8 cellular contexts compared by ENCODE assay signal in the genomic region with DNA sequence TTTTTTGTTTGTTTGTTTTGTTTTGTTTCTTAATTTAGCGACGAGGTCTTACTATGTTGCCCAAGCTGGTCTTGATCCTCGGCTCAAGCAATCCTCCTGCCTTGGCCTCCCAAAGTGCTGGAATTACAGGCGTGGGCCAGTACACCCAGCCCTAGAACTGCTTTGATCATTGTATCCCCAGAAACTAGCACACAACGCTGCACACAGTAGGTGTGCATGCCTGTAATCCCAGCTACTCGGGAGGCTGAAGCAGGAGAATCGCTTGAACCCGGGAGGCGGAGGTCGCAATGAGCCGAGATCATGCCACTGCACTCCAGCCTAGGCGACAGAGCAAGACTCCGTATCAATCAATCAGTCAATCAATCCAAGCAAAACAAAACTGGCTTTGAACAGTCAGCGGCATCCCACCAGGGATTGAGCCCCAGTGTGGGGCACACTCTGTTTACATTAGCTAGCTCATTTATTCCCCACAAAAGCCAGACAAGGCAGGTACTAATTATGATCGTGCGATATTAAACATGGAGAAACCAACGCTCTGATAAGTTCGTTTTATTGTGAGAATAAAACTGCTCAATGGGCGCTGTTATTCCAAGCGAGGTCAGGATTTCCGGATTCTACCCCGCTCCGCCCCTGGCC. TPM values are rescaled to one million over a fixed set of nuclear protein-coding genes. Genes with fewer than 3 reads are reported as not detected.
DNase-seq lines count a peak whose midpoint lies in the region; ATAC-seq and TF ChIP-seq lines count a peak whose summit lies in the region.

No MANE protein-coding gene starts in this region.

- H3K9me3 ChIP-seq in BLaER1 treated with 17β-estradiol and CSF1 and Interleukin-3, amounts not matched to agents 10 nM and 100 nM (replicated peaks in 1 of 11): no peaks in the 10 kb centered on the region
- H3K9me3 ChIP-seq in HCT116 (ENCODE audit: control insufficient read depth in 1 of 2, insufficient read depth in 1 of 2, low read depth in 1 of 2, low read length in 2 of 2) (no peaks in the 10 kb centered on the region), iPS-18a (ENCODE audit: control insufficient read depth, low read depth, low read length) (no peaks in the 10 kb centered on the region), suprapubic skin (no peaks in the 10 kb centered on the region)

- H3K4me1 Mint-ChIP-seq in activated T-helper 1 cell treated with anti-CD3 and anti-CD28 coated beads, Interleukin-12 subunit alpha, Interleukin-12 subunit beta, Interleukin-2, Interleukin-4 antibody, amounts not matched to agents 30 ng/mL and 10 ng/mL and 1 ng/mL, durations not matched to agents 14 hours and 24 hours and 36 hours (ENCODE audit: low read depth): peaks cover 22% of the 10 kb centered on the region

- peak overlapping the region; percentile 68 to 91 (median 77) for H3K4me2 ChIP-seq in BLaER1 treated with 17β-estradiol and CSF1 and Interleukin-3, amounts not matched to agents 10 nM and 100 nM
- H3K4me2 ChIP-seq in HCT116 (ENCODE audit: low read length): peak overlapping the region; percentile 70

- peak overlapping the region; percentile 81 for H3K4me3 Mint-ChIP-seq in activated T-helper 1 cell treated with anti-CD3 and anti-CD28 coated beads, Interleukin-12 subunit alpha, Interleukin-12 subunit beta, Interleukin-2, Interleukin-4 antibody, amounts not matched to agents 30 ng/mL and 10 ng/mL and 1 ng/mL, durations not matched to agents 14 hours and 24 hours and 36 hours

- CTCF ChIA-PET in HCT116 (lab: Charles Lee): no interaction called here

- RAD21 ChIA-PET in HCT116 (lab: Charles Lee; ENCODE audit: low non-redundant PET in 1 of 2, low total read pairs in 2 of 2, uncharacterized antibody in 2 of 2, unreplicated experiment in 2 of 2): no interaction called here

- TSS peak; percentile 67 for BruUV-seq in HCT116 (replicated peaks; lab: Mats Ljungman, UMichigan)

- 43% methylated on average over 23 of the region's 23 CpGs for WGBS in suprapubic skin

- H3K79me2 ChIP-seq in HCT116 (ENCODE audit: insufficient read depth, low read length): peaks cover 41% of the 10 kb centered on the region

- TF ChIP-seq CTCF in HCT116 (IDR thresholded peaks at IDR 0.05 in 2 of 3, conservative IDR thresholded peaks at IDR 0.05 in 1 of 3; ENCODE audit: borderline replicate concordance in 1 of 3, insufficient read depth in 1 of 3, low read depth in 2 of 3, low read length in 2 of 3) (no peak), suprapubic skin (IDR thresholded peaks at IDR 0.05) (no peak)

- TF ChIP-seq POLR2A in HCT116 (IDR thresholded peaks at IDR 0.05; ENCODE audit: borderline replicate concordance, extremely low read depth, insufficient read depth, insufficient read length) (no peak), suprapubic skin (IDR thresholded peaks at IDR 0.05) (no peak)

- no peak for TF ChIP-seq RAD21 in HCT116 (IDR thresholded peaks at IDR 0.05; ENCODE audit: low read depth)

- no peaks in the 10 kb centered on the region for H3K9me2 ChIP-seq in HCT116 (ENCODE audit: insufficient read depth)

- H3K36me3 Mint-ChIP-seq in activated T-helper 1 cell treated with anti-CD3 and anti-CD28 coated beads, Interleukin-12 subunit alpha, Interleukin-12 subunit beta, Interleukin-2, Interleukin-4 antibody, amounts not matched to agents 30 ng/mL and 10 ng/mL and 1 ng/mL, durations not matched to agents 14 hours and 24 hours and 36 hours (ENCODE audit: low read depth): peaks cover 22% of the 10 kb centered on the region

- TF ChIP-seq EP300 in suprapubic skin (IDR thresholded peaks at IDR 0.05): no peak

- peak; percentile 18 for ATAC-seq in HCT116
- no peak for ATAC-seq in HG02884 (IDR thresholded peaks at IDR 0.05; ENCODE audit: unreplicated experiment)

- H3K4me3 ChIP-seq in BLaER1 treated with 17β-estradiol and CSF1 and Interleukin-3, amounts not matched to agents 10 nM and 100 nM: peak overlapping the region; percentile 48 to 69 (median 60)
- H3K4me3 ChIP-seq in HCT116 (replicated peaks in 1 of 2; ENCODE audit: low read depth in 1 of 2, low read length in 2 of 2) (peak overlapping the region; percentile 41 to 46), iPS-18a (ENCODE audit: low read length) (peak overlapping the region; percentile 83), suprapubic skin (peak overlapping the region; percentile 87)

- H3K27me3 ChIP-seq in BLaER1 treated with 17β-estradiol and CSF1 and Interleukin-3, amounts not matched to agents 10 nM and 100 nM: no peaks in the 10 kb centered on the region
- H3K27me3 ChIP-seq in HCT116 (ENCODE audit: insufficient read depth, low read length) (no peaks in the 10 kb centered on the region), iPS-18a (ENCODE audit: control insufficient read depth, insufficient read depth, low read length) (no peaks in the 10 kb centered on the region), suprapubic skin (no peaks in the 10 kb centered on the region)

- peaks cover 35 to 44% (median 42%) of the 10 kb centered on the region in 11 experiments; a peak in 21 of 22 replicates for H4K20me1 ChIP-seq in BLaER1 treated with 17β-estradiol and CSF1 and Interleukin-3, amounts not matched to agents 10 nM and 100 nM
- no peaks in the 10 kb centered on the region for H4K20me1 ChIP-seq in HCT116 (ENCODE audit: insufficient read depth)

- H2AFZ ChIP-seq in HCT116 (ENCODE audit: low read depth, low read length, poor library complexity, severe bottlenecking): no peak overlapping the region

- H3K4me1 ChIP-seq in BLaER1 treated with 17β-estradiol and CSF1 and Interleukin-3, amounts not matched to agents 10 nM and 100 nM: peaks cover 15 to 28% (median 21%) of the 10 kb centered on the region in 10 experiments
- H3K4me1 ChIP-seq in HCT116 (ENCODE audit: control insufficient read depth in 1 of 2, insufficient read depth in 2 of 2, low read length in 2 of 2): peaks cover 6 to 14% of the 10 kb centered on the region in 2 experiments
- peaks cover 3% of the 10 kb centered on the region for H3K4me1 ChIP-seq in iPS-18a (ENCODE audit: control insufficient read depth, low read depth, low read length)
- H3K4me1 ChIP-seq in suprapubic skin: peaks cover 22% of the 10 kb centered on the region

- peaks cover 23 to 32% (median 29%) of the 10 kb centered on the region in 11 experiments for H3K36me3 ChIP-seq in BLaER1 treated with 17β-estradiol and CSF1 and Interleukin-3, amounts not matched to agents 10 nM and 100 nM
- H3K36me3 ChIP-seq in HCT116 (ENCODE audit: control insufficient read depth in 1 of 2, insufficient read depth in 2 of 2, low read length in 2 of 2) (peaks cover 8 to 14% of the 10 kb centered on the region in 2 experiments; a peak in 3 of 4 replicates), iPS-18a (ENCODE audit: control insufficient read depth, low read depth, low read length) (peaks cover 5% of the 10 kb centered on the region), suprapubic skin (peaks cover 12% of the 10 kb centered on the region)

- POLR2A ChIA-PET in HCT116 (lab: Charles Lee): no interaction called here

- peak overlapping the region; percentile 68 to 88 (median 82) for H3K27ac ChIP-seq in BLaER1 treated with 17β-estradiol and CSF1 and Interleukin-3, amounts not matched to agents 10 nM and 100 nM
- H3K27ac ChIP-seq in HCT116 (ENCODE audit: low read depth, low read length) (peak overlapping the region; percentile 73), iPS-18a (ENCODE audit: low read length) (no peak overlapping the region), suprapubic skin (peak overlapping the region; percentile 89)

- no peaks in the 10 kb centered on the region for H3K9me3 Mint-ChIP-seq in activated T-helper 1 cell treated with anti-CD3 and anti-CD28 coated beads, Interleukin-12 subunit alpha, Interleukin-12 subunit beta, Interleukin-2, Interleukin-4 antibody, amounts not matched to agents 30 ng/mL and 10 ng/mL and 1 ng/mL, durations not matched to agents 14 hours and 24 hours and 36 hours

- peak overlapping the region; percentile 70 to 84 (median 78) for H3K9ac ChIP-seq in BLaER1 treated with 17β-estradiol and CSF1 and Interleukin-3, amounts not matched to agents 10 nM and 100 nM
- H3K9ac ChIP-seq in HCT116 (ENCODE audit: low read length): peak overlapping the region; percentile 50
- H3K9ac ChIP-seq in iPS-18a (ENCODE audit: low read length): peak overlapping the region; percentile 32

- peak overlapping the region; percentile 81 for H3K27ac Mint-ChIP-seq in activated T-helper 1 cell treated with anti-CD3 and anti-CD28 coated beads, Interleukin-12 subunit alpha, Interleukin-12 subunit beta, Interleukin-2, Interleukin-4 antibody, amounts not matched to agents 30 ng/mL and 10 ng/mL and 1 ng/mL, durations not matched to agents 14 hours and 24 hours and 36 hours

- intact Hi-C loops in HCT116 (cut with micrococcal nuclease): no loop called here
- intact Hi-C loops in activated T-helper 1 cell treated with anti-CD3 and anti-CD28 coated beads, Interleukin-12 subunit alpha, Interleukin-12 subunit beta, Interleukin-2, Interleukin-4 antibody, amounts not matched to agents 30 ng/mL and 10 ng/mL and 1 ng/mL, durations not matched to agents 14 hours and 24 hours and 36 hours (cut with micrococcal nuclease): loop anchor here (1.0 to 5.0 kb wide), 10 partner anchors 20 to 1223 kb away; partner anchors contain the start of genes CHTF8, COG8, NFATC3 and NIP7

- DNase-seq in HCT116 (ENCODE audit: low read depth, low spot score) (no peak), suprapubic skin (ENCODE audit: low spot score in 2 of 2) (no peak), NCI-H187 treated with DMSO at 0.1 percent for 48 hours (lab: John Stamatoyannopoulos, UW) (no peak), hippocampal formation (lab: John Stamatoyannopoulos, UW) (no peak)
- no peak for DNase-seq in activated T-helper 1 cell treated with anti-CD3 and anti-CD28 coated beads, Interleukin-12 subunit alpha, Interleukin-12 subunit beta, Interleukin-2, Interleukin-4 antibody, amounts not matched to agents 30 ng/mL and 10 ng/mL and 1 ng/mL, durations not matched to agents 14 hours and 24 hours and 36 hours (ENCODE audit: low spot score)

- H3K27me3 Mint-ChIP-seq in activated T-helper 1 cell treated with anti-CD3 and anti-CD28 coated beads, Interleukin-12 subunit alpha, Interleukin-12 subunit beta, Interleukin-2, Interleukin-4 antibody, amounts not matched to agents 30 ng/mL and 10 ng/mL and 1 ng/mL, durations not matched to agents 14 hours and 24 hours and 36 hours (ENCODE audit: insufficient read depth): no peaks in the 10 kb centered on the region

RNA-seq across cellular contexts. Expression of gene VPS4A, which starts 0.6 kb away (rescaled TPM):
- total RNA-seq in HCT116 (2021; ENCODE audit: unreplicated experiment) (42.2 TPM), suprapubic skin (10 to 100 TPM; 32.5 to 46.6 (median 37.6) TPM)
- polyA plus RNA-seq in HCT116 (2012): 46.9 and 53.1 TPM in 2 replicates
- total RNA-seq in activated T-helper 1 cell treated with anti-CD3 and anti-CD28 coated beads, Interleukin-12 subunit alpha, Interleukin-12 subunit beta, Interleukin-2, Interleukin-4 antibody, amounts not matched to agents 30 ng/mL and 10 ng/mL and 1 ng/mL, durations not matched to agents 14 hours and 24 hours and 36 hours: 37.9 and 42.4 TPM in 2 replicates

RNA-seq across cellular contexts. Expression of gene PDF, which starts 19.8 kb away (rescaled TPM):
- total RNA-seq in HCT116 (2021; ENCODE audit: unreplicated experiment): 33.9 TPM
- polyA plus RNA-seq in HCT116 (2012): 15.4 and 21.5 TPM in 2 replicates
- total RNA-seq in activated T-helper 1 cell treated with anti-CD3 and anti-CD28 coated beads, Interleukin-12 subunit alpha, Interleukin-12 subunit beta, Interleukin-2, Interleukin-4 antibody, amounts not matched to agents 30 ng/mL and 10 ng/mL and 1 ng/mL, durations not matched to agents 14 hours and 24 hours and 36 hours: 17.4 and 21.5 TPM in 2 replicates
- 10 to 100 TPM; 12.2 to 25.4 (median 21.2) TPM for total RNA-seq in suprapubic skin

RNA-seq across cellular contexts. Expression of gene COG8, which starts 28.8 kb away (rescaled TPM):
- total RNA-seq in HCT116 (2021; ENCODE audit: unreplicated experiment) (50.3 TPM), suprapubic skin (10 to 100 TPM; 45.3 to 70.4 (median 57.0) TPM)
- polyA plus RNA-seq in HCT116 (2012): 21.0 and 28.2 TPM in 2 replicates
- 45.3 and 46.5 TPM in 2 replicates for total RNA-seq in activated T-helper 1 cell treated with anti-CD3 and anti-CD28 coated beads, Interleukin-12 subunit alpha, Interleukin-12 subunit beta, Interleukin-2, Interleukin-4 antibody, amounts not matched to agents 30 ng/mL and 10 ng/mL and 1 ng/mL, durations not matched to agents 14 hours and 24 hours and 36 hours

RNA-seq across cellular contexts. Expression of gene NIP7, which starts 29.0 kb away (rescaled TPM):
- total RNA-seq in HCT116 (2021; ENCODE audit: unreplicated experiment) (62.8 TPM), suprapubic skin (10 to 100 TPM in 3 of 4 donors, 1 to 10 TPM in 1; 9.8 to 24.0 (median 19.7) TPM)
- polyA plus RNA-seq in HCT116 (2012): 18.9 and 20.0 TPM in 2 replicates
- total RNA-seq in activated T-helper 1 cell treated with anti-CD3 and anti-CD28 coated beads, Interleukin-12 subunit alpha, Interleukin-12 subunit beta, Interleukin-2, Interleukin-4 antibody, amounts not matched to agents 30 ng/mL and 10 ng/mL and 1 ng/mL, durations not matched to agents 14 hours and 24 hours and 36 hours: 80.7 and 85.8 TPM in 2 replicates

RNA-seq across cellular contexts. Expression of gene TMED6, which starts 41.0 kb away (rescaled TPM):
- total RNA-seq in HCT116 (2021; ENCODE audit: unreplicated experiment) (0.91 TPM), suprapubic skin (1 to 10 TPM in 1 of 4 donors, under 1 TPM in 1, not detected in 2; 0.98 to 1.5 TPM)
- 0.46 and 0.59 TPM in 2 replicates for polyA plus RNA-seq in HCT116 (2012)
- 1.2 and 1.3 TPM in 2 replicates for total RNA-seq in activated T-helper 1 cell treated with anti-CD3 and anti-CD28 coated beads, Interleukin-12 subunit alpha, Interleukin-12 subunit beta, Interleukin-2, Interleukin-4 antibody, amounts not matched to agents 30 ng/mL and 10 ng/mL and 1 ng/mL, durations not matched to agents 14 hours and 24 hours and 36 hours
